9 cellular contexts compared by ENCODE assay signal in genomic region chr1:167631987-167632680, GRCh38. TPM values are rescaled to one million over a fixed set of nuclear protein-coding genes. Genes with fewer than 3 reads are reported as not detected.
DNase-seq lines count a peak whose midpoint lies in the region; ATAC-seq lines count a peak whose summit lies in the region.
"Had no signal": no experiment of that assay in that cellular context is flagged by ENCODE, and none has a peak within 500 bp of the region (broad histone marks: within the 10 kb centered on the region; RNA-seq: fewer than 3 reads in every experiment).

No MANE protein-coding gene starts in this region.

- H3K27me3 ChIP-seq in BLaER1 treated with 17β-estradiol and CSF1 and Interleukin-3, amounts not matched to agents 10 nM and 100 nM: no peaks in the 10 kb centered on the region
- H3K27me3 ChIP-seq in H7 (ENCODE audit: control insufficient read depth, insufficient read depth, low read length): peaks cover 65% of the 10 kb centered on the region
- peaks cover 62 to 69% of the 10 kb centered on the region in 2 experiments for H3K27me3 ChIP-seq in mesenchymal stem cell (ENCODE audit: control insufficient read depth in 1 of 2, insufficient read depth in 1 of 2, low read length in 2 of 2)

- H2BK12ac ChIP-seq in mesenchymal stem cell (ENCODE audit: low read length in 2 of 2): no peak overlapping the region

- peaks cover 32 to 50% (median 40%) of the 10 kb centered on the region in 11 experiments for H4K20me1 ChIP-seq in BLaER1 treated with 17β-estradiol and CSF1 and Interleukin-3, amounts not matched to agents 10 nM and 100 nM

- H3K4me2 ChIP-seq in BLaER1 treated with 17β-estradiol and CSF1 and Interleukin-3, amounts not matched to agents 10 nM and 100 nM: peak overlapping the region; percentile 94 to 99 (median 97)
- no peak overlapping the region for H3K4me2 ChIP-seq in mesenchymal stem cell (ENCODE audit: low read length, poor library complexity, severe bottlenecking)

- no peak overlapping the region for H3K4ac ChIP-seq in mesenchymal stem cell (ENCODE audit: low read depth in 1 of 2, low read length in 2 of 2)

- peak overlapping the region; percentile 11 for H4K91ac ChIP-seq in mesenchymal stem cell (ENCODE audit: low read length)

- no peak overlapping the region for H2BK5ac ChIP-seq in mesenchymal stem cell (ENCODE audit: low read depth, low read length, poor library complexity, severe bottlenecking)

- no peak overlapping the region for H2BK120ac ChIP-seq in mesenchymal stem cell (ENCODE audit: low read depth, low read length)

- no peak overlapping the region for H4K8ac ChIP-seq in mesenchymal stem cell (ENCODE audit: low read length)

- H3K14ac ChIP-seq in mesenchymal stem cell (ENCODE audit: low read length in 2 of 2): no peak overlapping the region

- no peak overlapping the region for H3K23ac ChIP-seq in mesenchymal stem cell (ENCODE audit: low read length in 2 of 2)

- H3K27ac ChIP-seq in BLaER1 treated with 17β-estradiol and CSF1 and Interleukin-3, amounts not matched to agents 10 nM and 100 nM: peak overlapping the region; percentile 96 to 100 (median 100)
- H3K27ac ChIP-seq in mesenchymal stem cell (ENCODE audit: low read length, poor library complexity, severe bottlenecking): no peak overlapping the region

- no peaks in the 10 kb centered on the region for H3K9me3 ChIP-seq in BLaER1 treated with 17β-estradiol and CSF1 and Interleukin-3, amounts not matched to agents 10 nM and 100 nM (replicated peaks in 1 of 11)
- H3K9me3 ChIP-seq in mesenchymal stem cell (ENCODE audit: control insufficient read depth, low read length): no peaks in the 10 kb centered on the region

- H3K4me1 ChIP-seq in BLaER1 treated with 17β-estradiol and CSF1 and Interleukin-3, amounts not matched to agents 10 nM and 100 nM: peaks cover 67 to 88% (median 76%) of the 10 kb centered on the region in 10 experiments
- peaks cover 9% of the 10 kb centered on the region for H3K4me1 ChIP-seq in mesenchymal stem cell (ENCODE audit: control insufficient read depth, insufficient read depth, low read depth, low read length)

- DNase-seq in H7: peak; percentile 29
- peak; percentile 60 to 63 for DNase-seq in activated T-cell treated with anti-CD3 and anti-CD28 coated beads, Interleukin-2, amount 50 U/mL, for 48 hours
- no peak for DNase-seq in mesenchymal stem cell
- no peak for DNase-seq in iPS-NIHi11 (ENCODE audit: low spot score)
- DNase-seq in HT-29 (ENCODE audit: low spot score): no peak
- no peak for DNase-seq in DMS79 treated with DMSO at 0.1 percent for 48 hours (lab: John Stamatoyannopoulos, UW)
- DNase-seq: NCI-H187 treated with DMSO at 0.1 percent for 48 hours had no signal

- H3K36me3 ChIP-seq in BLaER1 treated with 17β-estradiol and CSF1 and Interleukin-3, amounts not matched to agents 10 nM and 100 nM: peaks cover 38 to 64% (median 59%) of the 10 kb centered on the region in 11 experiments
- H3K36me3 ChIP-seq in H7 (replicated peaks; ENCODE audit: control insufficient read depth, insufficient read depth, low read length) (no peaks in the 10 kb centered on the region), mesenchymal stem cell (ENCODE audit: control insufficient read depth in 1 of 2, insufficient read depth in 2 of 2, low read depth in 1 of 2, low read length in 2 of 2) (no peaks in the 10 kb centered on the region)

- no peak overlapping the region for H2AK5ac ChIP-seq in mesenchymal stem cell (ENCODE audit: low read length, severe bottlenecking)

- WGBS in mesenchymal stem cell: 65% methylated on average over 4 of the region's 5 CpGs

- ATAC-seq in HG02623 (IDR thresholded peaks at IDR 0.05; ENCODE audit: unreplicated experiment): no peak

- peak overlapping the region; percentile 86 to 98 (median 92) for H3K4me3 ChIP-seq in BLaER1 treated with 17β-estradiol and CSF1 and Interleukin-3, amounts not matched to agents 10 nM and 100 nM
- no peak overlapping the region for H3K4me3 ChIP-seq in H7 (ENCODE audit: insufficient read depth, low read depth, low read length)
- no peak overlapping the region for H3K4me3 ChIP-seq in mesenchymal stem cell (ENCODE audit: insufficient read depth in 1 of 2, low read depth in 1 of 2, low read length in 2 of 2)

- no peak overlapping the region for H2AFZ ChIP-seq in mesenchymal stem cell (ENCODE audit: low read depth, low read length)

- H3K79me1 ChIP-seq in mesenchymal stem cell (replicated peaks; ENCODE audit: low read length, poor library complexity, severe bottlenecking): no peaks in the 10 kb centered on the region

- no peak overlapping the region for H3K18ac ChIP-seq in mesenchymal stem cell (ENCODE audit: low read depth in 1 of 2, low read length in 2 of 2)

- no peak overlapping the region for H2BK15ac ChIP-seq in mesenchymal stem cell (ENCODE audit: low read depth, poor library complexity, severe bottlenecking)

- peak overlapping the region; percentile 97 to 100 (median 100) for H3K9ac ChIP-seq in BLaER1 treated with 17β-estradiol and CSF1 and Interleukin-3, amounts not matched to agents 10 nM and 100 nM
- H3K9ac ChIP-seq in mesenchymal stem cell (ENCODE audit: low read length): no peak overlapping the region

RNA-seq across cellular contexts. Expression of gene RCSD1, which starts 2.1 kb away (rescaled TPM):
- 0.31 and 0.37 TPM in 2 replicates for total RNA-seq in H7 (2014; rRNA removed; shearing (Covaris generic))
- 0.52 TPM for polyA plus RNA-seq in mesenchymal stem cell (2013, experiment 1 of 2)
- 0.44 TPM for polyA plus RNA-seq in mesenchymal stem cell (2013, experiment 2 of 2)
- total RNA-seq in HT-29 (2014; rRNA removed; shearing (Covaris generic)): not detected in 2 replicates

Comparison
In these comparisons a context has a peak if more than half of its experiments do, and no peak if none do; other contexts are left out.
1. H3K4me3 ChIP-seq: peak in BLaER1 treated with 17β-estradiol and CSF1 and Interleukin-3, amounts not matched to agents 10 nM and 100 nM (10 of 10); none in H7 (single experiment) and mesenchymal stem cell (0 of 2).
2. DNase-seq: peak in H7 (single experiment) and activated T-cell treated with anti-CD3 and anti-CD28 coated beads, Interleukin-2, amount 50 U/mL, for 48 hours (2 of 2); none in mesenchymal stem cell (single experiment), iPS-NIHi11 (single experiment), HT-29 (single experiment) and DMS79 treated with DMSO at 0.1 percent for 48 hours (single experiment).